In genomic region chr22:23796461-23796860, GRCh38 we compare ENCODE assay signal across 1 cellular context.
TF ChIP-seq lines count a peak whose summit lies in the region.

No MANE protein-coding gene starts in this region.

TF ChIP-seq in GM12878, 131 proteins besides CTCF, POLR2A, EP300 and RAD21:
- TF ChIP-seq CHD2 (IDR thresholded peaks at IDR 0.05; ENCODE audit: borderline replicate concordance, low read depth, low read length) = no peak
- no peak for TF ChIP-seq PAX5 (IDR thresholded peaks at IDR 0.05; ENCODE audit: borderline replicate concordance, low read depth, low read length)
- TF ChIP-seq MLLT1 (IDR thresholded peaks at IDR 0.05) = no peak
- no peak for TF ChIP-seq E4F1 (IDR thresholded peaks at IDR 0.05; ENCODE audit: borderline replicate concordance, partially characterized antibody)
- no peak for TF ChIP-seq ZNF24 (IDR thresholded peaks at IDR 0.05)
- TF ChIP-seq ATF2 (IDR thresholded peaks at IDR 0.05; ENCODE audit: low read length) = no peak
- no peak for TF ChIP-seq NFIC (IDR thresholded peaks at IDR 0.05; ENCODE audit: low read depth, low read length)
- TF ChIP-seq BRCA1 (IDR thresholded peaks at IDR 0.05; ENCODE audit: low read depth, low read length) = no peak
- no peak for TF ChIP-seq USF1 (IDR thresholded peaks at IDR 0.05; ENCODE audit: borderline replicate concordance, extremely low read length, insufficient read depth, low read depth, low read length)
- TF ChIP-seq EGR1 (IDR thresholded peaks at IDR 0.05; ENCODE audit: borderline replicate concordance in 1 of 2, low read depth in 2 of 2, low read length in 2 of 2) = no peak
- TF ChIP-seq STAT1 (conservative IDR thresholded peaks at IDR 0.05) = no peak
- TF ChIP-seq HSF1 (IDR thresholded peaks at IDR 0.05; ENCODE audit: low read depth, low read length) = no peak
- no peak for TF ChIP-seq CHD1 (IDR thresholded peaks at IDR 0.05; ENCODE audit: low read depth, low read length)
- TF ChIP-seq HDAC2 (IDR thresholded peaks at IDR 0.05) = no peak
- TF ChIP-seq ETV6 (conservative IDR thresholded peaks at IDR 0.05 in 1 of 2, IDR thresholded peaks at IDR 0.05 in 1 of 2; ENCODE audit: borderline replicate concordance in 1 of 2, low read depth in 1 of 2) = no peak
- TF ChIP-seq MAX (IDR thresholded peaks at IDR 0.05; ENCODE audit: low read depth, low read length) = no peak
- TF ChIP-seq CBX5 (IDR thresholded peaks at IDR 0.05; ENCODE audit: low read depth) = no peak
